In genomic region chrX:53714580-53715335, GRCh38 we compare ENCODE assay signal across 8 cellular contexts. TPM values are rescaled to one million over a fixed set of nuclear protein-coding genes. Genes with fewer than 3 reads are reported as not detected.
DNase-seq lines count a peak whose midpoint lies in the region; ATAC-seq, FAIRE-seq and TF ChIP-seq lines count a peak whose summit lies in the region.

No MANE protein-coding gene starts in this region.

- H3K27me3 ChIP-seq in suprapubic skin: no peaks in the 10 kb centered on the region
- peaks cover 0 to 67% (median 16%) of the 10 kb centered on the region in 45 donors for H3K27me3 ChIP-seq in dorsolateral prefrontal cortex

- intact Hi-C loops in dorsolateral prefrontal cortex (cut with DNase I): no loop called here

- H3K4me1 ChIP-seq in suprapubic skin: peaks cover 10% of the 10 kb centered on the region

- no peak for TF ChIP-seq POLR2A in NB4 (IDR thresholded peaks at IDR 0.05; ENCODE audit: extremely low read depth, insufficient read length)
- no peak for TF ChIP-seq POLR2A in suprapubic skin (IDR thresholded peaks at IDR 0.05)

- FAIRE-seq in GM18507 (lab: Jason Lieb, UNC): peak; percentile 99

- no peaks in the 10 kb centered on the region for H3K36me3 ChIP-seq in suprapubic skin

- H3K9me3 ChIP-seq in suprapubic skin: no peaks in the 10 kb centered on the region

- 29% methylated on average over 4 of the region's 4 CpGs for WGBS in suprapubic skin

- H3K4me3 ChIP-seq in NB4 (ENCODE audit: low read depth, low read length) (peak overlapping the region; percentile 6), suprapubic skin (no peak overlapping the region), dorsolateral prefrontal cortex (no peak overlapping the region)

- TF ChIP-seq CTCF in NB4 (IDR thresholded peaks at IDR 0.05; ENCODE audit: low read depth, low read length) (peak; percentile 11), suprapubic skin (IDR thresholded peaks at IDR 0.05) (no peak), dorsolateral prefrontal cortex (IDR thresholded peaks at IDR 0.05 in 54 of 56, conservative IDR thresholded peaks at IDR 0.05 in 2 of 56; ENCODE audit: low read depth in 1 of 56, partially characterized antibody in 56 of 56) (no peak)

- peak overlapping the region; percentile 14 for H3K27ac ChIP-seq in suprapubic skin
- H3K27ac ChIP-seq in dorsolateral prefrontal cortex: no peak overlapping the region

- peak; percentile 76 for ATAC-seq in HG02588 (IDR thresholded peaks at IDR 0.05; ENCODE audit: unreplicated experiment)

- DNase-seq in GM18507 (ENCODE audit: extremely low spot score, insufficient read length, low read depth): no peak
- DNase-seq in NB4 (ENCODE audit: low read depth): peak; percentile 85
- peak; percentile 10 for DNase-seq in activated T-cell treated with anti-CD3 and anti-CD28 coated beads for 1 hour (ENCODE audit: low read depth)
- peak; percentile 15 for DNase-seq in kidney glomerular epithelial cell (lab: John Stamatoyannopoulos, UW)
- no peak for DNase-seq in suprapubic skin (ENCODE audit: low spot score in 2 of 2)
- no peak for DNase-seq in dorsolateral prefrontal cortex
- DNase-seq in NCI-H2196 treated with DMSO at 0.1 percent for 48 hours (lab: John Stamatoyannopoulos, UW; ENCODE audit: unreplicated experiment): no peak

- no peak for TF ChIP-seq EP300 in suprapubic skin (IDR thresholded peaks at IDR 0.05)

RNA-seq across cellular contexts. Expression of gene HUWE1, which starts 28.2 kb away (rescaled TPM):
- total RNA-seq in suprapubic skin (100 to 1,000 TPM; 152 to 208 (median 186) TPM), dorsolateral prefrontal cortex (100 to 1,000 TPM; 229 to 366 (median 283) TPM)

Comparison
In these comparisons a context has a peak if more than half of its experiments do, and no peak if none do; other contexts are left out.
1. DNase-seq: peak in NB4 (single experiment), activated T-cell treated with anti-CD3 and anti-CD28 coated beads for 1 hour (single experiment) and kidney glomerular epithelial cell (single experiment); none in GM18507 (single experiment), suprapubic skin (0 of 2), dorsolateral prefrontal cortex (0 of 10) and NCI-H2196 treated with DMSO at 0.1 percent for 48 hours (single experiment).